ENCODE assay signal across 3 cellular contexts in the genomic region with DNA sequence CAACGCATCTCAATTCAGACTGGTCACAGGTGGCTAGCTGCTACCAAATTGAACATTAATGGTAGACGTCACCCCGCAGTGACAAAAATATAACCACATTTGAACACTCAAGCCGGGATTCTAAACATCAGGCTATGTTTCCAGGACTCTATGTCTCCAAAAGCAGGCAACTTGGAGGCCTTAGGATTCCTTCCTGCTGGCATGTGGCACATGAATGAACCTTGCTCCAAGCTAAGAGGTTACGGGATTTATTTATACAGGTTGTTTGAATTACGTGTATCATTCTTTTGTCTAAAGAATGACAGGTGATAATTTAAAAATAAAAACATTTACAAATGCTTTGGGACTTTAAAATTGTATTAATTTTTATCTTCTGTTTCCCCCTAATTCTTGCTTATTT.
"Had no signal": no experiment of that assay in that cellular context is flagged by ENCODE, and none has a peak within 500 bp of the region (broad histone marks: within the 10 kb centered on the region; RNA-seq: fewer than 3 reads in every experiment).

No MANE protein-coding gene starts in this region.

- ATAC-seq: GM12878 had no signal

- H3K4me3 ChIP-seq: GM12878 had no signal

- DNase-seq: GDM1, GF-D8 had no signal
